ENCODE assay signal across 18 cellular contexts in the genomic region with DNA sequence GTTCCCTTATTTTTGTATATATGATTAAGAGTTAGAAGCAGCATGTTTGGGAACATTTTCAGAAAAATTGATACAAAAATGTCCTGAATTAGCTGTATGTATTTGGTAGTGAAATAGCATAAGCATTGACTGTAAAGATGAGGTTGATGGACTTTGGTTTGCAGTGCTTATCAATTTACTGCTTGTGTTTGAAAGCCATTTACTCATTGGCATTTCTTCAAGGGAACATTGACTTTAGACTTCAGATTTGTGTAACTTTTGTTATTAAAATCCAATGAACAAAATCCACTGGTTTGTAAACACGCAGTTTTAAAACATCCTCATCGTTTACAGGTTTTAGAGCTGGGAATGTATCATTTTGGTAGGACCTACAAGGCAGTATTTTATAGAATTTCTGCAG.
DNase-seq lines count a peak whose midpoint lies in the region; ATAC-seq, FAIRE-seq and TF ChIP-seq lines count a peak whose summit lies in the region.
"Had no signal": no experiment of that assay in that cellular context is flagged by ENCODE, and none has a peak within 500 bp of the region (broad histone marks: within the 10 kb centered on the region; RNA-seq: fewer than 3 reads in every experiment).

No MANE protein-coding gene starts in this region.

- no peaks in the 10 kb centered on the region for H3K9me2 ChIP-seq in GM23248 (ENCODE audit: insufficient read depth)

- H3K27ac ChIP-seq in GM23248 = no peak overlapping the region
- H3K27ac ChIP-seq: 22Rv1, A549, BLaER1 had no signal

- no peaks in the 10 kb centered on the region for H3F3A ChIP-seq in GM23248 (ENCODE audit: insufficient read depth)

- DNase-seq in GM18507 (ENCODE audit: extremely low spot score, insufficient read length, low read depth) (no peak), LNCaP clone FGC (ENCODE audit: low read depth) (peak; percentile 14), left lobe of liver (ENCODE audit: low spot score) (no peak), mucosa of descending colon (no peak), GM23248 (no peak), kidney glomerular epithelial cell (lab: John Stamatoyannopoulos, UW) (no peak), ACHN (no peak), GF-D8 (lab: John Stamatoyannopoulos, UW) (no peak)
- DNase-seq: CD4-positive, alpha-beta memory T cell; DMS153; DMS79; GDM1; HFFc6 had no signal

- peaks cover 5% of the 10 kb centered on the region for H3K4me1 ChIP-seq in mucosa of descending colon (ENCODE audit: low read depth)
- no peaks in the 10 kb centered on the region for H3K4me1 ChIP-seq in GM23248 (ENCODE audit: insufficient read depth)
- H3K4me1 ChIP-seq: A549, BLaER1 had no signal

- in situ Hi-C loops in GM23248 (cut with MboI) (no loop called here), ACHN (cut with HindIII; ENCODE audit: low pct_ligation_motif_present, low pct_unique_long_range_greater_than_20kb, low sequenced_read_pairs) (no loop called here)

- intact Hi-C loops in mucosa of descending colon (cut with DNase I, micrococcal nuclease) = no loop called here

- H3K4me2 ChIP-seq in GM23248 (ENCODE audit: unreplicated experiment) = no peak overlapping the region
- H3K4me2 ChIP-seq: A549, BLaER1 had no signal

- ATAC-seq in left lobe of liver (peak; percentile 86), mucosa of descending colon (peak; percentile 78)
- ATAC-seq: A549, HCT116 had no signal

- no peaks in the 10 kb centered on the region for H3K36me3 ChIP-seq in mucosa of descending colon (ENCODE audit: low read depth)
- H3K36me3 ChIP-seq in GM23248 (ENCODE audit: low read depth) = peaks cover 4% of the 10 kb centered on the region; the same call in 1 of the 2 replicates

- peaks cover 6% of the 10 kb centered on the region; the same call in 1 of the 2 replicates for H3K79me2 ChIP-seq in GM23248 (ENCODE audit: insufficient read depth)

- FAIRE-seq in GM18507 (lab: Jason Lieb, UNC) = peak; percentile 12
- FAIRE-seq: A549, H54 had no signal

- no peaks in the 10 kb centered on the region for H3K27me3 ChIP-seq in GM23248 (replicated peaks; ENCODE audit: insufficient read depth)
- H3K27me3 ChIP-seq: BLaER1 had no signal

- TF ChIP-seq CTCF in LNCaP clone FGC (IDR thresholded peaks at IDR 0.05; ENCODE audit: control insufficient read depth, extremely low read depth, insufficient read depth) (no peak), mucosa of descending colon (IDR thresholded peaks at IDR 0.05) (no peak)

- WGBS in GM23248 (ENCODE audit: low coverage in 1 of 2, low lambda C conversion rate in 2 of 2, missing lambda C conversion rate in 2 of 2), 2 experiments = 96 to 97% methylated on average over 2 of the region's 2 CpGs

- H3K9ac ChIP-seq in GM23248 = no peak overlapping the region
- H3K9ac ChIP-seq: BLaER1 had no signal

- no peaks in the 10 kb centered on the region for H4K20me1 ChIP-seq in GM23248 (ENCODE audit: insufficient read depth)

- H3K9me3 ChIP-seq in mucosa of descending colon = no peaks in the 10 kb centered on the region
- H3K9me3 ChIP-seq in GM23248 (ENCODE audit: low read depth) = no peaks in the 10 kb centered on the region
- H3K9me3 ChIP-seq: A549 had no signal

- no peak overlapping the region for H2AFZ ChIP-seq in GM23248

- no peak overlapping the region for H3K4me3 ChIP-seq in LNCaP clone FGC (ENCODE audit: low read depth, low read length)
- H3K4me3 ChIP-seq in mucosa of descending colon = no peak overlapping the region
- no peak overlapping the region for H3K4me3 ChIP-seq in GM23248
- H3K4me3 ChIP-seq: A549, BLaER1 had no signal
